ENCODE assay signal across 8 cellular contexts in genomic region chr6:53794720-53795253, GRCh38. TPM values are rescaled to one million over a fixed set of nuclear protein-coding genes. Genes with fewer than 3 reads are reported as not detected.
DNase-seq lines count a peak whose midpoint lies in the region; ATAC-seq and TF ChIP-seq lines count a peak whose summit lies in the region.

LRRC1 (plus strand) TSS chr6:53795005; CDS start chr6:53795257, 252 bp downstream.

- TF ChIP-seq POLR2A in GM18526 (IDR thresholded peaks at IDR 0.05; ENCODE audit: extremely low read depth, insufficient read length), result peak; percentile 75

- no peaks in the 10 kb centered on the region for H3K36me3 ChIP-seq in kidney epithelial cell (ENCODE audit: control insufficient read depth, insufficient read depth, low read length)

- in situ Hi-C loops in ACHN (cut with HindIII; ENCODE audit: low pct_ligation_motif_present, low pct_unique_long_range_greater_than_20kb, low sequenced_read_pairs), result no loop called here

- H3K4me3 ChIP-seq in kidney epithelial cell (ENCODE audit: low read depth, low read length), result peak within 1 kb of the TSS; percentile 78

- peak; percentile 34 for ATAC-seq in HG03060 (IDR thresholded peaks at IDR 0.05; ENCODE audit: low read depth, unreplicated experiment)

- H3K27me3 ChIP-seq in kidney epithelial cell (ENCODE audit: control insufficient read depth, insufficient read depth, low read length), result no peaks in the 10 kb centered on the region

- no peak for TF ChIP-seq CTCF in kidney epithelial cell (IDR thresholded peaks at IDR 0.05; ENCODE audit: insufficient read depth, low read length, poor library complexity, severe bottlenecking)

- peak; percentile 82 for DNase-seq in ACHN
- DNase-seq in NCI-H2171 (lab: John Stamatoyannopoulos, UW), result peak; percentile 87
- peak; percentile 53 for DNase-seq in activated CD4-positive, CD25-positive, alpha-beta regulatory T cell treated with anti-CD3 and anti-CD28 coated beads, Interleukin-2, amount 50 U/mL, for 16 hours (ENCODE audit: low read depth, low spot score)
- DNase-seq in cerebellar cortex (ENCODE audit: low spot score), result peak; percentile 81
- no peak for DNase-seq in kidney epithelial cell (ENCODE audit: low read depth)
- peak; percentile 90 for DNase-seq in stimulated activated CD4-positive, alpha-beta T cell treated with anti-CD3 and anti-CD28 coated beads, Interleukin-15, amount 100 ng/mL, for 24 hours

RNA-seq across cellular contexts. Expression of gene LRRC1, which starts in this region (rescaled TPM):
- total RNA-seq in kidney epithelial cell, result 8.0 and 11.7 TPM in 2 replicates
